ENCODE assay signal across 8 cellular contexts in the genomic region with DNA sequence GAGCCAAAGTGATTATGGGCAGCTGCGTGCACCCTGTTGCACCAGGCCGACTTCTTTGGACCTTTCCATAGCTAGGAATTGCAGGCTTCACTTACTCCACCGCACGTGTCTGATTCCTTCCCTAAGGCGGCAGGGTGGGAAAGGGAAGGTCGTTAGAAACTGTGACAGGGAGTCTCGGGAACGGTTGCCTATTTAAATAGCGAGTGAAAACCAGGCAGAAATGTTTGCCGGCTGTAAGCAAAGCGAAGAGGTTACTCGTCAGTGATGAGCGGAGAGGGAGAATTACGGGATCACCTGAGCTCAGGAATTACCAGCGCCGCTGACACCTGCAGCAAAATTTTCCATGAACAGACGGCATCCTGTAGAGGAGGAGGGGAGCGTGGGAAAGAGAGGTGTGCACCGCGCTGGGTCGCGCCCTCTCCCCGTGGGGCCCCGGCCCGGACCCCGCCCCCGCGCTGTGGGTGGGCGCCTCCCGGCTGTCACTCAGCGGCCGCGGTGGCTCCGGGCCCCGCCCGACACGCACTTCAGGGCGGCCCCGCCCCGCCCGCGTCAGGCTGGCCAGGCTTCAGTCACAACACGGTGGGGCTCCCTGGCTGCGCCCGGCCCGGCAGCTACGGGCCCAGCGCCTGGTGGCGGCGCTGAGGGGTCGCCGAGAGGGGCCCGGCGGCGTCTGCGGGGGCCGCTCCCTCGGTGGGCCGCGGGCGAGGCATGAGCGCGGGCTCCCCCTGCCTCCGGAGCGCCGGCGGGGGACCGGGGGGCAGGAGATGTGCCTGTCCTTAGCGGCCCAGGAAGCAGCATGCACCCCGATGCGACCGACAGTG. TPM values are rescaled to one million over a fixed set of nuclear protein-coding genes. Genes with fewer than 3 reads are reported as not detected.
DNase-seq lines count a peak whose midpoint lies in the region; ATAC-seq lines count a peak whose summit lies in the region.

Gene SNX25, plus strand, starts transcription at position 568 of the 821 bp plus-strand sequence. Its CDS starts 229 bp downstream, at position 797.

- DNase-seq in AG08395 (ENCODE audit: low spot score) (peak; percentile 77), NCI-H526 treated with DMSO at 0.1 percent for 48 hours (lab: John Stamatoyannopoulos, UW) (peak; percentile 85), lung microvascular endothelial cell (ENCODE audit: low read depth in 2 of 2) (peak; percentile 84 to 96)
- DNase-seq in activated CD8-positive, alpha-beta memory T cell treated with anti-CD3 and anti-CD28 coated beads for 24 hours: peak; percentile 94
- DNase-seq in effector CD8-positive, alpha-beta T cell (lab: John Stamatoyannopoulos, UW): peak; percentile 77
- DNase-seq in stimulated activated CD8-positive, alpha-beta memory T cell treated with anti-CD3 and anti-CD28 coated beads, Interleukin-12 subunit alpha, Interleukin-12 subunit beta, amount 100 ng/mL, for 1 hour (ENCODE audit: low read depth): peak; percentile 74

- ATAC-seq in GM18870 (IDR thresholded peaks at IDR 0.05; ENCODE audit: unreplicated experiment) (peak; percentile 44), HG03108 (IDR thresholded peaks at IDR 0.05; ENCODE audit: unreplicated experiment) (peak; percentile 70)

RNA-seq across cellular contexts. Expression of gene SNX25, which starts in this region (rescaled TPM):
- total RNA-seq in lung microvascular endothelial cell: 27.2 and 59.5 TPM in 2 replicates

Comparison
In these comparisons a context has a peak if more than half of its experiments do, and no peak if none do; other contexts are left out.
1. Peak in every context shown above with its lines: DNase-seq and ATAC-seq.